ENCODE assay signal across 12 cellular contexts in the genomic region with DNA sequence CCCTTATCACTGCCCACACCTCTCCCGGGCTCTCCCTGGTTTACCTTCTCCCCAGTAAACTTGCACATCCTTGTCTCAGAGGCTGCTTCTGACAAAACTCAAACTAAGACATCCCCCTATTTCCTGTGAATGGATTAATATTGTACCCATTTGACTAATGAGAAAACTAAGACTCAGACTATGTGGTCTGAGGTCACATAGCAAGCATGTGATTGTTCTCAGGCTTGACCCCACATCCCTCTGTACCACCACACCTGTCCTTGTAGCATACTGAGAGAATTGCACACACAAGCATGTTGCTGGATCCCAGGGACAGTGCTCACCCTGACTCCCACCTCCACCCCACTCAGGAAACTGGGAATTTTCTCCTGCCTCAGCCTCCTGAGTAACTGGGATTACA.
DNase-seq lines count a peak whose midpoint lies in the region; ATAC-seq and TF ChIP-seq lines count a peak whose summit lies in the region.
"Had no signal": no experiment of that assay in that cellular context is flagged by ENCODE, and none has a peak within 500 bp of the region (broad histone marks: within the 10 kb centered on the region; RNA-seq: fewer than 3 reads in every experiment).

No MANE protein-coding gene starts in this region.

- H4K12ac ChIP-seq in trophoblast cell (ENCODE audit: low read depth, low read length) = no peak overlapping the region

- no peak overlapping the region for H2AK5ac ChIP-seq in trophoblast cell (ENCODE audit: low read length)

- H3K4me3 ChIP-seq in trophoblast cell (ENCODE audit: low read depth, low read length) = no peak overlapping the region
- H3K4me3 ChIP-seq: Peyer's patch had no signal

- ATAC-seq in GM19035 (IDR thresholded peaks at IDR 0.05; ENCODE audit: unreplicated experiment) (peak; percentile 82), GM21825 (IDR thresholded peaks at IDR 0.05; ENCODE audit: unreplicated experiment) (peak; percentile 70), HG03280 (IDR thresholded peaks at IDR 0.05; ENCODE audit: unreplicated experiment) (peak; percentile 77)
- peak; percentile 34 for ATAC-seq in stimulated activated effector memory CD8-positive, alpha-beta T cell treated with anti-CD3 and anti-CD28 coated beads, Interleukin-12 subunit alpha, Interleukin-12 subunit beta, amount 100 ng/mL, for 72 hours
- ATAC-seq: left cardiac atrium had no signal

- no peaks in the 10 kb centered on the region for H3K9me3 Mint-ChIP-seq in stimulated activated effector memory CD8-positive, alpha-beta T cell treated with anti-CD3 and anti-CD28 coated beads, Interleukin-12 subunit alpha, Interleukin-12 subunit beta, amount 100 ng/mL, for 72 hours
- H3K9me3 Mint-ChIP-seq in type B pancreatic cell = peaks cover 13% of the 10 kb centered on the region
- peaks cover 3% of the 10 kb centered on the region for H3K9me3 Mint-ChIP-seq in T-helper 2 cell treated with Interferon-gamma antibody and Interleukin-4, amounts not matched to agents 5 μg/mL and 100 μg/mL, for 36 hours

- H3K4ac ChIP-seq in trophoblast cell (ENCODE audit: low read depth, low read length) = no peak overlapping the region

- H3K27me3 ChIP-seq in trophoblast cell (ENCODE audit: insufficient read depth, low read length) = no peaks in the 10 kb centered on the region
- H3K27me3 ChIP-seq: Peyer's patch had no signal

- H2AFZ ChIP-seq in trophoblast cell (ENCODE audit: insufficient read depth, low read length, poor library complexity) = no peak overlapping the region

- no peak overlapping the region for H3K9ac ChIP-seq in trophoblast cell (ENCODE audit: low read length)

- no peak overlapping the region for H3K27ac ChIP-seq in trophoblast cell (ENCODE audit: low read depth, low read length)
- H3K27ac ChIP-seq: Peyer's patch had no signal

- peaks cover under 1% of the 10 kb centered on the region for H3K9me3 ChIP-seq in trophoblast cell (ENCODE audit: insufficient read depth, low read depth, low read length)
- H3K9me3 ChIP-seq: Peyer's patch had no signal

- no peaks in the 10 kb centered on the region for H3K4me1 Mint-ChIP-seq in stimulated activated effector memory CD8-positive, alpha-beta T cell treated with anti-CD3 and anti-CD28 coated beads, Interleukin-12 subunit alpha, Interleukin-12 subunit beta, amount 100 ng/mL, for 72 hours
- H3K4me1 Mint-ChIP-seq in type B pancreatic cell (ENCODE audit: unreplicated experiment) = peaks cover 35% of the 10 kb centered on the region
- no peaks in the 10 kb centered on the region for H3K4me1 Mint-ChIP-seq in T-helper 2 cell treated with Interferon-gamma antibody and Interleukin-4, amounts not matched to agents 5 μg/mL and 100 μg/mL, for 36 hours (ENCODE audit: low read depth)

- H3K4me3 Mint-ChIP-seq in stimulated activated effector memory CD8-positive, alpha-beta T cell treated with anti-CD3 and anti-CD28 coated beads, Interleukin-12 subunit alpha, Interleukin-12 subunit beta, amount 100 ng/mL, for 72 hours = no peak overlapping the region
- no peak overlapping the region for H3K4me3 Mint-ChIP-seq in type B pancreatic cell
- no peak overlapping the region for H3K4me3 Mint-ChIP-seq in T-helper 2 cell treated with Interferon-gamma antibody and Interleukin-4, amounts not matched to agents 5 μg/mL and 100 μg/mL, for 36 hours
- H3K4me3 Mint-ChIP-seq: dendritic cell treated with granulocyte-macrophage colony-stimulating factor and Interleukin-4, amounts not matched to agents 40 ng/mL and 50 ng/mL, for 4 days had no signal

- H3K4me1 ChIP-seq in trophoblast cell (ENCODE audit: control insufficient read depth in 1 of 2, insufficient read depth in 2 of 2, low read length in 2 of 2) = no peaks in the 10 kb centered on the region

- no peak overlapping the region for H3K27ac Mint-ChIP-seq in stimulated activated effector memory CD8-positive, alpha-beta T cell treated with anti-CD3 and anti-CD28 coated beads, Interleukin-12 subunit alpha, Interleukin-12 subunit beta, amount 100 ng/mL, for 72 hours
- no peak overlapping the region for H3K27ac Mint-ChIP-seq in type B pancreatic cell
- no peak overlapping the region for H3K27ac Mint-ChIP-seq in T-helper 2 cell treated with Interferon-gamma antibody and Interleukin-4, amounts not matched to agents 5 μg/mL and 100 μg/mL, for 36 hours
- H3K27ac Mint-ChIP-seq: dendritic cell treated with granulocyte-macrophage colony-stimulating factor and Interleukin-4, amounts not matched to agents 40 ng/mL and 50 ng/mL, for 4 days had no signal

- H3K23ac ChIP-seq in trophoblast cell (ENCODE audit: low read length) = no peak overlapping the region

- H2BK12ac ChIP-seq in trophoblast cell (ENCODE audit: low read length) = no peak overlapping the region

- TF ChIP-seq CTCF in type B pancreatic cell (conservative IDR thresholded peaks at IDR 0.05) = no peak

- no peaks in the 10 kb centered on the region for H3K36me3 Mint-ChIP-seq in stimulated activated effector memory CD8-positive, alpha-beta T cell treated with anti-CD3 and anti-CD28 coated beads, Interleukin-12 subunit alpha, Interleukin-12 subunit beta, amount 100 ng/mL, for 72 hours
- H3K36me3 Mint-ChIP-seq in type B pancreatic cell = no peaks in the 10 kb centered on the region
- H3K36me3 Mint-ChIP-seq in T-helper 2 cell treated with Interferon-gamma antibody and Interleukin-4, amounts not matched to agents 5 μg/mL and 100 μg/mL, for 36 hours (ENCODE audit: low read depth) = no peaks in the 10 kb centered on the region

- no peaks in the 10 kb centered on the region for H3K79me1 ChIP-seq in trophoblast cell (ENCODE audit: low read length)

- H3K4me2 ChIP-seq in trophoblast cell (ENCODE audit: low read length) = no peak overlapping the region

- no peak overlapping the region for H4K8ac ChIP-seq in trophoblast cell (ENCODE audit: low read depth, low read length)

- H3K79me2 ChIP-seq in trophoblast cell (ENCODE audit: control insufficient read depth, insufficient read depth, low read length, poor library complexity) = no peaks in the 10 kb centered on the region

- DNase-seq in stimulated activated effector memory CD8-positive, alpha-beta T cell treated with anti-CD3 and anti-CD28 coated beads, Interleukin-12 subunit alpha, Interleukin-12 subunit beta, amount 100 ng/mL, for 72 hours (ENCODE audit: low spot score in 2 of 2) = no peak
- DNase-seq in type B pancreatic cell (ENCODE audit: extremely low spot score, unreplicated experiment) (no peak), trophoblast cell (no peak)
- no peak for DNase-seq in T-helper 2 cell treated with Interferon-gamma antibody and Interleukin-4, amounts not matched to agents 5 μg/mL and 100 μg/mL, for 36 hours (ENCODE audit: low spot score)
- DNase-seq: DMS153, left cardiac atrium, NCI-H446, Peyer's patch had no signal

- H3K36me3 ChIP-seq in trophoblast cell (ENCODE audit: control insufficient read depth in 1 of 2, insufficient read depth in 2 of 2, low read length in 2 of 2) = no peaks in the 10 kb centered on the region
- H3K36me3 ChIP-seq: Peyer's patch had no signal

- no peak overlapping the region for H3K14ac ChIP-seq in trophoblast cell (ENCODE audit: low read length)

- H3K27me3 Mint-ChIP-seq in type B pancreatic cell = no peaks in the 10 kb centered on the region
- H3K27me3 Mint-ChIP-seq in T-helper 2 cell treated with Interferon-gamma antibody and Interleukin-4, amounts not matched to agents 5 μg/mL and 100 μg/mL, for 36 hours (ENCODE audit: low read depth) = peaks cover 16% of the 10 kb centered on the region

- no peak overlapping the region for H2BK5ac ChIP-seq in trophoblast cell (ENCODE audit: low read depth, low read length, poor library complexity)

- no peak overlapping the region for H2BK120ac ChIP-seq in trophoblast cell (ENCODE audit: insufficient read depth, low read length, poor library complexity)

- WGBS in trophoblast cell (ENCODE audit: extremely low coverage, insufficient coverage, insufficient read length) = no CpG with 5 or more reads among the region's 1 CpG

- H4K91ac ChIP-seq in trophoblast cell (ENCODE audit: low read depth, low read length) = no peak overlapping the region

- no peak overlapping the region for H3K18ac ChIP-seq in trophoblast cell (ENCODE audit: low read length)
